In genomic region chr4:40316782-40317635, GRCh38 we compare ENCODE assay signal across 8 cellular contexts. TPM values are rescaled to one million over a fixed set of nuclear protein-coding genes. Genes with fewer than 3 reads are reported as not detected.
A peak's percentile ranks its signal among the peaks of the same experiment; 100 is the strongest.
DNase-seq lines count a peak whose midpoint lies in the region; ATAC-seq and TF ChIP-seq lines count a peak whose summit lies in the region.

No MANE protein-coding gene starts in this region.

- intact Hi-C loops in right lobe of liver (cut with DNase I): no loop called here

- peak; percentile 65 for ATAC-seq in HG03045 (IDR thresholded peaks at IDR 0.05; ENCODE audit: unreplicated experiment)
- peak; percentile 83 to 94 (median 88) for ATAC-seq in right lobe of liver

- in situ Hi-C loops in GM13976 (cut with MboI; ENCODE audit: low sequenced_read_pairs, unreplicated experiment): loop anchor here (10.0 to 25.0 kb wide), 2 partner anchors 105 to 398 kb away; no protein-coding TSS in a partner anchor

- H3K4me3 ChIP-seq in right lobe of liver: peak overlapping the region in 2 of 3 donors; percentile 18 to 21

- TF ChIP-seq POLR2A in right lobe of liver (IDR thresholded peaks at IDR 0.05): no peak

- no peaks in the 10 kb centered on the region for H3K27me3 ChIP-seq in right lobe of liver

- DNase-seq in GM13976 (ENCODE audit: low spot score) (peak; percentile 69), T-helper 2 cell (peak; percentile 18 to 84 (median 38)), right lobe of liver (peak in 1 of 3 donors; percentile 55), Kasumi-1 (lab: John Stamatoyannopoulos, UW) (no peak), DMS53 (lab: John Stamatoyannopoulos, UW) (no peak)
- DNase-seq in stimulated activated CD8-positive, alpha-beta memory T cell treated with anti-CD3 and anti-CD28 coated beads, Interleukin-12 subunit alpha, Interleukin-12 subunit beta, amount 100 ng/mL, for 1 hour (ENCODE audit: low read depth): peak; percentile 40

- TF ChIP-seq CTCF in GM13976 (IDR thresholded peaks at IDR 0.05; ENCODE audit: borderline replicate concordance, control extremely low read depth, extremely low read depth, insufficient read depth, missing control alignments): peak; percentile 69
- TF ChIP-seq CTCF in right lobe of liver (IDR thresholded peaks at IDR 0.05): peak; percentile 74 to 81 (median 78)

- H3K9me3 ChIP-seq in right lobe of liver: no peaks in the 10 kb centered on the region

- H3K36me3 ChIP-seq in right lobe of liver: no peaks in the 10 kb centered on the region

- H3K4me1 ChIP-seq in right lobe of liver: peaks cover 0 to 8% (median 0%) of the 10 kb centered on the region in 4 donors

- peak overlapping the region; percentile 5 for H3K27ac ChIP-seq in cingulate gyrus (ENCODE audit: low read depth, low read length)
- peak overlapping the region in 2 of 3 donors; percentile 28 to 38 for H3K27ac ChIP-seq in right lobe of liver

- WGBS in right lobe of liver (ENCODE audit: insufficient coverage, low coverage, low lambda C conversion rate, missing lambda C conversion rate): 7% methylated on average over 15 of the region's 19 CpGs

RNA-seq across cellular contexts. Expression of gene CHRNA9, which starts 18.1 kb away (rescaled TPM):
- total RNA-seq in right lobe of liver: not detected

Comparison
In these comparisons a context has a peak if more than half of its experiments do, and no peak if none do; other contexts are left out.
1. DNase-seq: peak in GM13976 (single experiment), T-helper 2 cell (5 of 5) and stimulated activated CD8-positive, alpha-beta memory T cell treated with anti-CD3 and anti-CD28 coated beads, Interleukin-12 subunit alpha, Interleukin-12 subunit beta, amount 100 ng/mL, for 1 hour (single experiment); none in Kasumi-1 (0 of 2) and DMS53 (single experiment).